ENCODE assay signal across 20 cellular contexts in genomic region chr5:65982635-65983034, GRCh38. TPM values are rescaled to one million over a fixed set of nuclear protein-coding genes. Genes with fewer than 3 reads are reported as not detected.
DNase-seq lines count a peak whose midpoint lies in the region; ATAC-seq and TF ChIP-seq lines count a peak whose summit lies in the region.
"Had no signal": no experiment of that assay in that cellular context is flagged by ENCODE, and none has a peak within 500 bp of the region (broad histone marks: within the 10 kb centered on the region; RNA-seq: fewer than 3 reads in every experiment).

No MANE protein-coding gene starts in this region.

- ATAC-seq in natural killer cell = no peak
- no peak for ATAC-seq in natural killer cell treated with Interleukin-12 subunit alpha and Interleukin-12 subunit beta and Interleukin-15 and Interleukin-18, amount 100 ng/mL, for 72 hours
- ATAC-seq in RWPE2 (ENCODE audit: low read depth) = no peak; the same call in 2 of the 3 replicates
- no peak for ATAC-seq in foreskin keratinocyte
- ATAC-seq in HG03457 (IDR thresholded peaks at IDR 0.05; ENCODE audit: unreplicated experiment) = no peak

- peaks cover 4% of the 10 kb centered on the region; the same call in 1 of the 2 replicates for H3K36me3 ChIP-seq in RWPE2 (ENCODE audit: low read depth)
- H3K36me3 ChIP-seq: suprapubic skin had no signal

- DNase-seq in natural killer cell (no peak), RWPE2 (ENCODE audit: low spot score) (no peak), foreskin keratinocyte (no peak), H4 (ENCODE audit: low spot score) (no peak)
- no peak for DNase-seq in natural killer cell treated with Interleukin-12 subunit alpha and Interleukin-12 subunit beta and Interleukin-15 and Interleukin-18, amount 100 ng/mL, for 72 hours (ENCODE audit: low spot score)
- no peak for DNase-seq in activated CD4-positive, CD25-positive, alpha-beta regulatory T cell treated with anti-CD3 and anti-CD28 coated beads, Interleukin-2, amount 50 U/mL, for 72 hours
- DNase-seq: activated CD4-positive, alpha-beta T cell treated with anti-CD3 and anti-CD28 coated beads, Interleukin-2, amount 10 ng/mL, durations not matched to agents 7 days and 5 days; CD8-positive, alpha-beta memory T cell; cerebellar nuclear complex; GDM1; GOT3; NCI-H1048; NCI-H187; NCI-H526 treated with DMSO at 0.1 percent for 48 hours; retina had no signal

- H3K27me3 ChIP-seq in RWPE2 (ENCODE audit: insufficient read depth, poor library complexity, severe bottlenecking) (no peaks in the 10 kb centered on the region), foreskin keratinocyte (no peaks in the 10 kb centered on the region)
- H3K27me3 ChIP-seq: suprapubic skin had no signal

- no peaks in the 10 kb centered on the region for H3K36me3 Mint-ChIP-seq in natural killer cell
- H3K36me3 Mint-ChIP-seq in natural killer cell treated with Interleukin-12 subunit alpha and Interleukin-12 subunit beta and Interleukin-15 and Interleukin-18, amount 100 ng/mL, for 72 hours = peaks cover 5% of the 10 kb centered on the region

- peaks cover 9% of the 10 kb centered on the region for H3K4me1 ChIP-seq in RWPE2 (ENCODE audit: insufficient read depth, poor library complexity, severe bottlenecking)
- peaks cover 13% of the 10 kb centered on the region for H3K4me1 ChIP-seq in foreskin keratinocyte

- TF ChIP-seq CTCF in natural killer cell (IDR thresholded peaks at IDR 0.05) (no peak), RWPE2 (IDR thresholded peaks at IDR 0.05; ENCODE audit: poor library complexity, severe bottlenecking) (no peak), foreskin keratinocyte (conservative IDR thresholded peaks at IDR 0.05) (no peak)

- H3K4me3 Mint-ChIP-seq in natural killer cell = no peak overlapping the region
- H3K4me3 Mint-ChIP-seq in natural killer cell treated with Interleukin-12 subunit alpha and Interleukin-12 subunit beta and Interleukin-15 and Interleukin-18, amount 100 ng/mL, for 72 hours = no peak overlapping the region
- H3K4me3 Mint-ChIP-seq: activated CD4-positive, alpha-beta T cell treated with anti-CD3 and anti-CD28 coated beads, Interleukin-2, amount 10 ng/mL, durations not matched to agents 7 days and 5 days; CD8-positive, alpha-beta memory T cell; T-helper 1 cell treated with Interleukin-12 subunit alpha and Interleukin-12 subunit beta and Interleukin-4 antibody, amounts not matched to agents 30 μg/mL and 1 μg/mL, for 36 hours had no signal

- no peak overlapping the region for H3K4me3 ChIP-seq in RWPE2 (ENCODE audit: severe bottlenecking)
- H3K4me3 ChIP-seq: suprapubic skin had no signal

- intact Hi-C loops in natural killer cell (cut with micrococcal nuclease) = no loop called here

- peak overlapping the region; percentile 62 to 75 for H3K27ac Mint-ChIP-seq in natural killer cell
- no peak overlapping the region for H3K27ac Mint-ChIP-seq in natural killer cell treated with Interleukin-12 subunit alpha and Interleukin-12 subunit beta and Interleukin-15 and Interleukin-18, amount 100 ng/mL, for 72 hours
- H3K27ac Mint-ChIP-seq: activated CD4-positive, alpha-beta T cell treated with anti-CD3 and anti-CD28 coated beads, Interleukin-2, amount 10 ng/mL, durations not matched to agents 7 days and 5 days; activated T-helper 2 cell treated with anti-CD3 and anti-CD28 coated beads, Interferon-gamma antibody, Interleukin-2, Interleukin-4, amounts not matched to agents 10 μg/mL and 5 μg/mL and 100 μg/mL, durations not matched to agents 14 hours and 24 hours and 36 hours; T-helper 1 cell treated with Interleukin-12 subunit alpha and Interleukin-12 subunit beta and Interleukin-4 antibody, amounts not matched to agents 30 μg/mL and 1 μg/mL, for 36 hours had no signal

- peaks cover 72 to 81% of the 10 kb centered on the region in 2 donors for H3K4me1 Mint-ChIP-seq in natural killer cell
- peaks cover 57 to 64% of the 10 kb centered on the region in 2 donors for H3K4me1 Mint-ChIP-seq in natural killer cell treated with Interleukin-12 subunit alpha and Interleukin-12 subunit beta and Interleukin-15 and Interleukin-18, amount 100 ng/mL, for 72 hours (ENCODE audit: low read depth in 2 of 2)

- H3K9me3 ChIP-seq in RWPE2 (ENCODE audit: severe bottlenecking) = no peaks in the 10 kb centered on the region
- H3K9me3 ChIP-seq: suprapubic skin had no signal

- no peaks in the 10 kb centered on the region for H3K9me3 Mint-ChIP-seq in natural killer cell
- no peaks in the 10 kb centered on the region for H3K9me3 Mint-ChIP-seq in natural killer cell treated with Interleukin-12 subunit alpha and Interleukin-12 subunit beta and Interleukin-15 and Interleukin-18, amount 100 ng/mL, for 72 hours
- H3K9me3 Mint-ChIP-seq: CD8-positive, alpha-beta memory T cell; T-helper 1 cell treated with Interleukin-12 subunit alpha and Interleukin-12 subunit beta and Interleukin-4 antibody, amounts not matched to agents 30 μg/mL and 1 μg/mL, for 36 hours had no signal

- no peaks in the 10 kb centered on the region for H3K27me3 Mint-ChIP-seq in natural killer cell (ENCODE audit: low read depth in 2 of 2)
- H3K27me3 Mint-ChIP-seq in natural killer cell treated with Interleukin-12 subunit alpha and Interleukin-12 subunit beta and Interleukin-15 and Interleukin-18, amount 100 ng/mL, for 72 hours = no peaks in the 10 kb centered on the region
- H3K27me3 Mint-ChIP-seq: activated CD4-positive, alpha-beta T cell treated with anti-CD3 and anti-CD28 coated beads, Interleukin-2, amount 10 ng/mL, durations not matched to agents 7 days and 5 days; CD8-positive, alpha-beta memory T cell had no signal

- H3K27ac ChIP-seq in RWPE2 (ENCODE audit: poor library complexity, severe bottlenecking) (peak overlapping the region; percentile 4), foreskin keratinocyte (peak overlapping the region; percentile 26)
- H3K27ac ChIP-seq: epithelial cell of prostate, suprapubic skin had no signal

RNA-seq across cellular contexts. Expression of gene ERBIN, which starts 56.3 kb away (rescaled TPM):
- 100 to 1,000 TPM; 153 to 171 (median 166) TPM for total RNA-seq in natural killer cell
- 10 to 100 TPM; 53.4 to 61.2 TPM for total RNA-seq in natural killer cell treated with Interleukin-12 subunit alpha and Interleukin-12 subunit beta and Interleukin-15 and Interleukin-18, amount 100 ng/mL, for 72 hours
- 51.3 and 53.3 TPM in 2 replicates for total RNA-seq in foreskin keratinocyte
- polyA plus RNA-seq in foreskin keratinocyte = 6.9 and 7.6 TPM in 2 replicates
- 30.8 and 33.9 TPM in 2 replicates for total RNA-seq in H4 (2014; rRNA removed; shearing (Covaris generic))

Comparison
In these comparisons a context has a peak if more than half of its experiments do, and no peak if none do; other contexts are left out.
1. H3K27ac Mint-ChIP-seq: peak in natural killer cell (2 of 2); none in natural killer cell treated with Interleukin-12 subunit alpha and Interleukin-12 subunit beta and Interleukin-15 and Interleukin-18, amount 100 ng/mL, for 72 hours (0 of 2).